Comparison of ENCODE assay signal across 19 cellular contexts in the genomic region with DNA sequence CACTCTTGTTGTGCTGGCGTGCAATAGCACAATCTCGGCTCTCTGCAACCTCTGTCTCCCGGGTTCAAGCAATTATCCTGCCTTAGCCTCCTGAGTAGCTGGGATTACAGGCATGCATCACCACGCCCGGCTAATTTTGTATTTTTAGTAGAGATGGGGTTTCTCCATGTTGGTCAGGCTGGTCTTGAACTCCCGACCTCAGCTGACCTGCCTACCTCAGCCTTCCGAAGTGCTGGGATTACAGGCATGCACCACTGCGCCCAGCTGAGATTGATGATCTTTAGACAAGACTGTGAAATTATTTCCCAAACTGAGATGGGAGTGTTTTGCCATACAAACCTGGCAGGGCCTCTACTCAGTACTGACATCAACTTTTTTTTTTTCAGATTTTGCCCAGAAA. TPM values are rescaled to one million over a fixed set of nuclear protein-coding genes. Genes with fewer than 3 reads are reported as not detected.
"Had no signal": no experiment of that assay in that cellular context is flagged by ENCODE, and none has a peak within 500 bp of the region (broad histone marks: within the 10 kb centered on the region; RNA-seq: fewer than 3 reads in every experiment).

No MANE protein-coding gene starts in this region.

RNA-seq across cellular contexts. Expression of a gene that starts 27.8 kb away (rescaled TPM):
- total RNA-seq: activated B cell treated with CpG ODN at 0.5 μM for 24 hours; activated CD4-positive, alpha-beta memory T cell treated with anti-CD3 and anti-CD28 coated beads for 36 hours; activated CD4-positive, alpha-beta T cell treated with anti-CD3 and anti-CD28 coated beads, Interleukin-2, amount 10 ng/mL, durations not matched to agents 24 days and 14 days; activated CD8-positive, alpha-beta memory T cell treated with anti-CD3 and anti-CD28 coated beads for 36 hours; activated CD8-positive, alpha-beta T cell treated with anti-CD3 and anti-CD28 coated beads for 36 hours; activated naive CD4-positive, alpha-beta T cell treated with anti-CD3 and anti-CD28 coated beads for 36 hours; activated naive CD4-positive, alpha-beta T cell treated with anti-CD3 and anti-CD28 coated beads, Interleukin-2, amount 50 U/mL, for 72 hours; activated naive CD8-positive, alpha-beta T cell treated with anti-CD3 and anti-CD28 coated beads for 36 hours; activated T-cell treated with anti-CD3 and anti-CD28 coated beads, Interleukin-2, amount 50 U/mL, for 4 hours; activated T-cell treated with anti-CD3 and anti-CD28 coated beads, Interleukin-2, amount 50 U/mL, for 72 hours; activated T-helper 1 cell treated with anti-CD3 and anti-CD28 coated beads, Interleukin-12 subunit alpha, Interleukin-12 subunit beta, Interleukin-2, Interleukin-4 antibody, amounts not matched to agents 30 ng/mL and 10 ng/mL and 1 ng/mL, durations not matched to agents 14 hours and 24 hours and 36 hours; activated T-helper 17 cell treated with anti-CD3 and anti-CD28 coated beads, Interleukin-2, amount 50 U/mL, for 72 hours; adrenal gland; aorta; bronchial epithelial cell; cardiac muscle cell; T-helper 1 cell treated with Interleukin-12 subunit alpha and Interleukin-12 subunit beta and Interleukin-4 antibody, amounts not matched to agents 30 ng/mL and 1 ng/mL, for 36 hours; T-helper 17 cell; T-helper 2 cell treated with Interferon-gamma antibody and Interleukin-4, amounts not matched to agents 100 ng/mL and 5 ng/mL, for 36 hours had no signal

RNA-seq across cellular contexts. Expression of a gene that starts 44.4 kb away (rescaled TPM):
- total RNA-seq: activated B cell treated with CpG ODN at 0.5 μM for 24 hours; activated CD4-positive, alpha-beta T cell treated with anti-CD3 and anti-CD28 coated beads, Interleukin-2, amount 10 ng/mL, durations not matched to agents 24 days and 14 days; activated CD8-positive, alpha-beta memory T cell treated with anti-CD3 and anti-CD28 coated beads for 36 hours; activated naive CD4-positive, alpha-beta T cell treated with anti-CD3 and anti-CD28 coated beads for 36 hours; activated naive CD8-positive, alpha-beta T cell treated with anti-CD3 and anti-CD28 coated beads for 36 hours; aorta; bronchial epithelial cell; T-helper 1 cell treated with Interleukin-12 subunit alpha and Interleukin-12 subunit beta and Interleukin-4 antibody, amounts not matched to agents 30 ng/mL and 1 ng/mL, for 36 hours; T-helper 17 cell; T-helper 2 cell treated with Interferon-gamma antibody and Interleukin-4, amounts not matched to agents 100 ng/mL and 5 ng/mL, for 36 hours had no signal
